ENCODE assay signal across 17 cellular contexts in the genomic region with DNA sequence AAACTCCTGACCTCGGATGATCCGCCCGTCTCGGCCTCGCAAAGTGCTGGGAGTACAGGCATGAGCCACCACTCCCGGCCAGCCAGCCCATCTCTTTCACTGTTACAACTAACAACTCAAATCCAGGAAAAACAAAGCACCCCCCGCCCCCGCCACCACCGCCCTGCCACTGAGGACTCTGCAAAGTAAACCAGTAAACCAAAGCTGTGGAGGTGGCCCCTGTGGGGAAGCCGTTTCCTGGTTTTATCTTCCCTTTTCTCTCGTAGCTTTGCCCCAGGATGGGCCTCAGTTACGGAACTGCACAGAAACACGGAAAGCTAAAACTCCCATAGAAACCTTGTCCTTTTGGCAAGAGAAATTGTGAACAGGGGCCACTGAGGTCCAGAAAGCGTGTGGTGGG.
"Had no signal": no experiment of that assay in that cellular context is flagged by ENCODE, and none has a peak within 500 bp of the region (broad histone marks: within the 10 kb centered on the region; RNA-seq: fewer than 3 reads in every experiment).

No MANE protein-coding gene starts in this region.

- H3K27ac ChIP-seq: lower lobe of right lung, prostate gland, right lobe of liver, upper lobe of left lung, VCaP had no signal

- H3K4me3 ChIP-seq: lower lobe of right lung, prostate gland, right lobe of liver, smooth muscle cell, upper lobe of left lung had no signal

- DNase-seq: activated CD4-positive, alpha-beta memory T cell treated with anti-CD3 and anti-CD28 coated beads for 36 hours; activated CD4-positive, alpha-beta T cell treated with anti-CD3 and anti-CD28 coated beads for 36 hours; activated T-cell treated with anti-CD3 and anti-CD28 coated beads, Interleukin-2, amount 50 U/mL, for 24 hours; caudate nucleus; hippocampal formation; lower lobe of right lung; nephron progenitor cell; right lobe of liver; stimulated activated CD4-positive, alpha-beta T cell treated with anti-CD3 and anti-CD28 coated beads, Interleukin-4, amount 100 ng/mL, for 4 hours; stimulated activated CD8-positive, alpha-beta memory T cell treated with anti-CD3 and anti-CD28 coated beads, Interleukin-4, amount 100 ng/mL, for 48 hours; stimulated activated naive CD8-positive, alpha-beta T cell treated with anti-CD3 and anti-CD28 coated beads, Interleukin-15, Interleukin-2, amounts not matched to agents 100 U/mL and 50 U/mL, for 24 hours; T1000; upper lobe of left lung had no signal

- H3K9me3 ChIP-seq: prostate gland, right lobe of liver had no signal

- H3K4me1 ChIP-seq: prostate gland had no signal

- ATAC-seq: activated CD4-positive, alpha-beta T cell treated with anti-CD3 and anti-CD28 coated beads for 36 hours; esophagus mucosa; lower lobe of right lung; right lobe of liver; stimulated activated naive CD8-positive, alpha-beta T cell treated with anti-CD3 and anti-CD28 coated beads, Interleukin-15, Interleukin-2, amounts not matched to agents 100 U/mL and 50 U/mL, for 24 hours had no signal

- H3K27me3 ChIP-seq: right lobe of liver had no signal

- H3K36me3 ChIP-seq: lower lobe of right lung, prostate gland, right lobe of liver, upper lobe of left lung had no signal

- H3K4me2 ChIP-seq: smooth muscle cell had no signal
